9 cellular contexts compared by ENCODE assay signal in genomic region chr10:87867453-87867852, GRCh38. TPM values are rescaled to one million over a fixed set of nuclear protein-coding genes. Genes with fewer than 3 reads are reported as not detected.
A peak's percentile ranks its signal among the peaks of the same experiment; 100 is the strongest.
DNase-seq lines count a peak whose midpoint lies in the region.
"Had no signal": no experiment of that assay in that cellular context is flagged by ENCODE, and none has a peak within 500 bp of the region (broad histone marks: within the 10 kb centered on the region; RNA-seq: fewer than 3 reads in every experiment).

No MANE protein-coding gene starts in this region.

- H3K9me3 ChIP-seq in subcutaneous abdominal adipose tissue (ENCODE audit: control insufficient read depth in 5 of 5, low read length in 5 of 5): no peaks in the 10 kb centered on the region

- H3K4me1 ChIP-seq in subcutaneous abdominal adipose tissue (ENCODE audit: control insufficient read depth in 5 of 5, insufficient read depth in 5 of 5, low read length in 5 of 5): peaks cover 0 to 69% (median 41%) of the 10 kb centered on the region in 5 donors

- peak overlapping the region; percentile 42 to 92 (median 89) for H3K9ac ChIP-seq in subcutaneous abdominal adipose tissue (ENCODE audit: low read length in 5 of 5)

- H3K4me3 Mint-ChIP-seq in T-helper 2 cell treated with Interferon-gamma antibody and Interleukin-4, amounts not matched to agents 5 μg/mL and 100 μg/mL, for 36 hours: peak overlapping the region; percentile 96
- H3K4me3 Mint-ChIP-seq in activated naive CD8-positive, alpha-beta T cell: peak overlapping the region; percentile 97
- H3K4me3 Mint-ChIP-seq in immature natural killer cell: peak overlapping the region; percentile 95 to 100 (median 97)

- peaks cover 35% of the 10 kb centered on the region for H3K4me1 Mint-ChIP-seq in T-helper 2 cell treated with Interferon-gamma antibody and Interleukin-4, amounts not matched to agents 5 μg/mL and 100 μg/mL, for 36 hours (ENCODE audit: low read depth)
- peaks cover 70% of the 10 kb centered on the region for H3K4me1 Mint-ChIP-seq in activated naive CD8-positive, alpha-beta T cell (ENCODE audit: low read depth)
- peaks cover 65 to 81% of the 10 kb centered on the region in 2 donors for H3K4me1 Mint-ChIP-seq in immature natural killer cell

- H3K36me3 ChIP-seq in subcutaneous abdominal adipose tissue (ENCODE audit: control insufficient read depth in 5 of 5, insufficient read depth in 5 of 5, low read length in 5 of 5): no peaks in the 10 kb centered on the region

- peaks cover 49% of the 10 kb centered on the region for H3K36me3 Mint-ChIP-seq in T-helper 2 cell treated with Interferon-gamma antibody and Interleukin-4, amounts not matched to agents 5 μg/mL and 100 μg/mL, for 36 hours (ENCODE audit: low read depth)
- H3K36me3 Mint-ChIP-seq in activated naive CD8-positive, alpha-beta T cell: peaks cover 5% of the 10 kb centered on the region
- H3K36me3 Mint-ChIP-seq in immature natural killer cell: peaks cover 0 to 4% (median 0%) of the 10 kb centered on the region in 3 donors

- no peaks in the 10 kb centered on the region for H3K27me3 Mint-ChIP-seq in T-helper 2 cell treated with Interferon-gamma antibody and Interleukin-4, amounts not matched to agents 5 μg/mL and 100 μg/mL, for 36 hours (ENCODE audit: low read depth)
- H3K27me3 Mint-ChIP-seq in activated naive CD8-positive, alpha-beta T cell: no peaks in the 10 kb centered on the region
- peaks cover 11 to 19% (median 17%) of the 10 kb centered on the region in 3 donors for H3K27me3 Mint-ChIP-seq in immature natural killer cell (ENCODE audit: low read depth in 3 of 3)

- H3K4me3 ChIP-seq in subcutaneous abdominal adipose tissue (ENCODE audit: low read depth in 1 of 5, low read length in 5 of 5): peak overlapping the region; percentile 92 to 99 (median 97)

- no peak overlapping the region for H3K27ac Mint-ChIP-seq in T-helper 2 cell treated with Interferon-gamma antibody and Interleukin-4, amounts not matched to agents 5 μg/mL and 100 μg/mL, for 36 hours
- H3K27ac Mint-ChIP-seq in activated naive CD8-positive, alpha-beta T cell: peak overlapping the region; percentile 50
- peak overlapping the region in 2 of 6 donors; percentile 60 to 94 for H3K27ac Mint-ChIP-seq in immature natural killer cell

- DNase-seq in T-helper 2 cell treated with Interferon-gamma antibody and Interleukin-4, amounts not matched to agents 5 μg/mL and 100 μg/mL, for 36 hours (ENCODE audit: low spot score): no peak
- DNase-seq in T-helper 2 cell: no peak
- DNase-seq in immature natural killer cell: no peak
- no peak for DNase-seq in NCI-H1694 treated with DMSO at 0.1 percent for 48 hours (lab: John Stamatoyannopoulos, UW)
- no peak for DNase-seq in middle frontal gyrus (ENCODE audit: extremely low spot score, low spot score)
- DNase-seq in stimulated activated CD4-positive, alpha-beta T cell treated with anti-CD3 and anti-CD28 coated beads, Interleukin-15, amount 100 ng/mL, for 24 hours: no peak
- DNase-seq: ACHN had no signal

- peak overlapping the region; percentile 91 for H3K27ac ChIP-seq in subcutaneous abdominal adipose tissue (ENCODE audit: low read depth, low read length)

- H3K27me3 ChIP-seq in subcutaneous abdominal adipose tissue (ENCODE audit: control insufficient read depth in 5 of 5, insufficient read depth in 4 of 5, low read length in 5 of 5): no peaks in the 10 kb centered on the region

- no peaks in the 10 kb centered on the region for H3K9me3 Mint-ChIP-seq in T-helper 2 cell treated with Interferon-gamma antibody and Interleukin-4, amounts not matched to agents 5 μg/mL and 100 μg/mL, for 36 hours
- H3K9me3 Mint-ChIP-seq in activated naive CD8-positive, alpha-beta T cell (ENCODE audit: low read depth): no peaks in the 10 kb centered on the region
- no peaks in the 10 kb centered on the region for H3K9me3 Mint-ChIP-seq in immature natural killer cell

RNA-seq across cellular contexts. Expression of gene PTEN, which starts 4.0 kb away (rescaled TPM):
- 10 to 100 TPM; 18.0 to 33.5 (median 30.6) TPM for polyA plus RNA-seq in immature natural killer cell

RNA-seq across cellular contexts. Expression of gene KLLN, which starts 4.1 kb away (rescaled TPM):
- under 1 TPM in 2 of 3 donors, not detected in 1; 0.06 to 0.17 TPM for polyA plus RNA-seq in immature natural killer cell

RNA-seq across cellular contexts. Expression of gene ATAD1, which starts 49.4 kb away (rescaled TPM):
- 10 to 100 TPM; 31.2 to 44.0 (median 42.1) TPM for polyA plus RNA-seq in immature natural killer cell
